Comparison of ENCODE assay signal across 25 cellular contexts in genomic region chr10:267705-268104, GRCh38.
"Had no signal": no experiment of that assay in that cellular context is flagged by ENCODE, and none has a peak within 500 bp of the region (broad histone marks: within the 10 kb centered on the region; RNA-seq: fewer than 3 reads in every experiment).

No MANE protein-coding gene starts in this region.

- H3K36me3 ChIP-seq: brain microvascular endothelial cell, gastrocnemius medialis, heart left ventricle, WERI-Rb-1 had no signal

- ATAC-seq: activated CD4-positive, CD25-positive, alpha-beta regulatory T cell treated with anti-CD3 and anti-CD28 coated beads, Interleukin-2, amount 50 U/mL, for 24 hours; activated CD8-positive, alpha-beta T cell treated with anti-CD3 and anti-CD28 coated beads for 36 hours; activated T-cell treated with anti-CD3 and anti-CD28 coated beads, Interleukin-2, amount 50 U/mL, for 4 hours; activated T-helper 17 cell treated with anti-CD3 and anti-CD28 coated beads, Interleukin-2, amount 50 U/mL, for 72 hours; gastrocnemius medialis; heart left ventricle; T-helper 17 cell had no signal

- DNase-seq: activated B cell treated with CpG ODN at 0.5 μM for 24 hours; activated CD4-positive, alpha-beta T cell treated with anti-CD3 and anti-CD28 coated beads for 48 hours; activated CD4-positive, alpha-beta T cell treated with anti-CD3 and anti-CD28 coated beads, Interleukin-2, amount 50 U/mL, for 1 hour; activated CD4-positive, alpha-beta T cell treated with anti-CD3 and anti-CD28 coated beads, Interleukin-2, amount 50 U/mL, for 48 hours; activated CD8-positive, alpha-beta memory T cell treated with anti-CD3 and anti-CD28 coated beads for 24 hours; activated CD8-positive, alpha-beta T cell treated with anti-CD3 and anti-CD28 coated beads for 36 hours; activated effector memory CD4-positive, alpha-beta T cell treated with Interleukin-2 at 50 U/mL for 16 hours; activated gamma-delta T cell treated with Interleukin-2 at 50 U/mL for 16 hours; activated naive CD4-positive, alpha-beta T cell treated with anti-CD3 and anti-CD28 coated beads, Interleukin-2, amount 50 U/mL, for 16 hours; activated naive CD4-positive, alpha-beta T cell treated with Interleukin-2 at 50 U/mL for 16 hours; activated T-cell treated with anti-CD3 and anti-CD28 coated beads, Interleukin-2, amount 50 U/mL, for 4 hours; amniotic stem cell; anterior cingulate cortex; dorsolateral prefrontal cortex; effector memory CD4-positive, alpha-beta T cell; gastrocnemius medialis; glutamatergic neuron; heart left ventricle; T-helper 17 cell; T1000; WERI-Rb-1 had no signal

- H3K27ac ChIP-seq: brain microvascular endothelial cell, coronary artery, dorsolateral prefrontal cortex, gastrocnemius medialis, heart left ventricle, WERI-Rb-1 had no signal

- H3K9me3 ChIP-seq: gastrocnemius medialis, heart left ventricle had no signal

- H3K4me3 ChIP-seq: dorsolateral prefrontal cortex, gastrocnemius medialis, heart left ventricle had no signal

- H3K4me1 ChIP-seq: gastrocnemius medialis, heart left ventricle had no signal

- H3K27me3 ChIP-seq: brain microvascular endothelial cell, dorsolateral prefrontal cortex, gastrocnemius medialis, heart left ventricle had no signal
